ENCODE assay signal across 7 cellular contexts in genomic region chr18:6934859-6935258, GRCh38.
"Had no signal": no experiment of that assay in that cellular context is flagged by ENCODE, and none has a peak within 500 bp of the region (broad histone marks: within the 10 kb centered on the region; RNA-seq: fewer than 3 reads in every experiment).

No MANE protein-coding gene starts in this region.

- ATAC-seq: HepG2, K562 had no signal

- DNase-seq: IMR-90, KBM-7, KG1 had no signal

- H3K27ac ChIP-seq: HL-60, KMS-11 had no signal

- H3K4me3 ChIP-seq: K562 had no signal
